Comparison of ENCODE assay signal across 8 cellular contexts in the genomic region with DNA sequence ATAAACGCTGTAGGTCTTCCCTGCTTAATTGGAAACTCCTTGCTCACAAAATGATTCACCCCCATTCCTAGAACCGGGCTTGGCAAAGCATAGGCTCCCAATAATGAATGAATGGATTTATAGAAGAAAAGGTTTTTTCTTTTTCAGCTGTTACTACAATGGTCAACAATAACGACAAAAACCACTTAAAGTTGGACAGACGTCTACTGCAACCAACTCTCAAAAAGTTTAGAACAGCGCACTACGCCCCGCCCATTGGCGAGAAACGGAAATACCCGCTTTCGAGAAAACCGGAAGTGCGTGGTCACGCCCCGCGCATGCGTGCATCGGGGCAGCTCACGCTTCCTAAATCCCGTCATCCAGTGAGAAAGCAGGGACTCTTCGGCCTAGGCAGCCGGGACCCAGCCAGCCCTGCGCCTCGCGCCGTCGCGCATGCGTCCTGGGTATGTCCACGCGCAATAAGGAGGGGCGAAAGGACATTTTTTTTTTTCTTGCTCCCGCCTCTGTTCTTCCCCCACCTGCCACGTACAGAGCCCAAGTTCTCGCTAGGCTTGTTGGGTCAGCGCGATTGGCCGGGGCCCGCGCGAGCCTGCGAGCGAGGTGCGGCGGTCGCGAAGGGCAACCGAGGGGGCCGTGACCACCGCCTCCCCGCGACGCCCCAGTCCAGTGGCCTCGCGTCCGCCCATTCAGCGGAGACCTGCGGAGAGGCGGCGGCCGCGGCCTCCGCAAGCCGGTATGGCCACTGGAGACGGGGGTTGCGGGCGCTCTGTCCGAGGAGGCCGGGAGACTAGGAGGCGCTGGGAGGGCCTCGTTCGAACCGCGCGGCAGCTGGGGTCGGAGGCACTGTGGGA. TPM values are rescaled to one million over a fixed set of nuclear protein-coding genes. Genes with fewer than 3 reads are reported as not detected.
DNase-seq lines count a peak whose midpoint lies in the region; ATAC-seq and TF ChIP-seq lines count a peak whose summit lies in the region.

A gene (plus strand): TSS at position 506 of the 851 bp plus-strand sequence. CDS start 4,192 bp downstream, outside the sequence.

- peak within 1 kb of the TSS; percentile 71 for H2AFZ ChIP-seq in KMS-11 (ENCODE audit: low read depth)

- peak within 1 kb of the TSS; percentile 90 for H3K4me2 ChIP-seq in KMS-11

- H3K9ac ChIP-seq in KMS-11 = peak within 1 kb of the TSS; percentile 92
- peak within 1 kb of the TSS; percentile 81 for H3K9ac ChIP-seq in mucosa of stomach (ENCODE audit: low read length)

- H3K36me3 ChIP-seq in KMS-11 (ENCODE audit: insufficient read depth) (no peaks in the 10 kb centered on the region; the same call in 1 of the 2 replicates), Peyer's patch (peaks cover 0 to 8% (median 0%) of the 10 kb centered on the region in 3 donors), esophagus (ENCODE audit: control insufficient read depth in 2 of 2, insufficient read depth in 2 of 2, low read length in 1 of 2) (no peaks in the 10 kb centered on the region), mucosa of stomach (ENCODE audit: control insufficient read depth, insufficient read depth, low read length) (no peaks in the 10 kb centered on the region)

- peak; percentile 90 for DNase-seq in DMS53 treated with DMSO at 0.1 percent for 48 hours (lab: John Stamatoyannopoulos, UW; ENCODE audit: unreplicated experiment)
- peak; percentile 93 to 99 (median 99) for DNase-seq in Peyer's patch
- peak; percentile 98 to 99 for DNase-seq in activated T-cell treated with anti-CD3 and anti-CD28 coated beads, Interleukin-2, amount 50 U/mL, for 48 hours
- DNase-seq in stimulated activated CD8-positive, alpha-beta memory T cell treated with anti-CD3 and anti-CD28 coated beads, Interleukin-7, amount 100 ng/mL, for 1 hour (ENCODE audit: low read depth in 2 of 2) = peak; percentile 94

- TF ChIP-seq CTCF in KMS-11 (conservative IDR thresholded peaks at IDR 0.05; ENCODE audit: low read depth, low read length) = no peak
- peak in 1 of 6 experiments; percentile 10 for TF ChIP-seq CTCF in Peyer's patch (IDR thresholded peaks at IDR 0.05)

- 1% methylated on average over 58 to 76 of the region's 76 CpGs for WGBS in esophagus, 2 donors

- H3K4me1 ChIP-seq in KMS-11 (ENCODE audit: low read depth, poor library complexity, severe bottlenecking) (peaks cover 27% of the 10 kb centered on the region), Peyer's patch (peaks cover 0 to 22% (median 0%) of the 10 kb centered on the region in 4 donors), esophagus (ENCODE audit: control insufficient read depth in 2 of 2, insufficient read depth in 2 of 2, low read length in 1 of 2) (no peaks in the 10 kb centered on the region), mucosa of stomach (ENCODE audit: control insufficient read depth, insufficient read depth, low read length) (no peaks in the 10 kb centered on the region)

- TF ChIP-seq POLR2A in Peyer's patch (IDR thresholded peaks at IDR 0.05) = peak; percentile 82 to 92

- H3K27ac ChIP-seq in KMS-11 (peak within 1 kb of the TSS; percentile 92), Peyer's patch (peak within 1 kb of the TSS; percentile 89 to 99 (median 94)), esophagus (ENCODE audit: low read depth in 2 of 2, low read length in 1 of 2) (peak within 1 kb of the TSS; percentile 99)

- H3K27me3 ChIP-seq in KMS-11 (ENCODE audit: insufficient read depth, low read depth) (no peaks in the 10 kb centered on the region), Peyer's patch (no peaks in the 10 kb centered on the region), esophagus (ENCODE audit: control insufficient read depth in 1 of 2, insufficient read depth in 2 of 2, low read length in 2 of 2) (no peaks in the 10 kb centered on the region), mucosa of stomach (ENCODE audit: control insufficient read depth, insufficient read depth, low read length) (peaks cover 6% of the 10 kb centered on the region)

- H3K4me3 ChIP-seq in KMS-11 (IDR thresholded peaks at IDR 0.05; ENCODE audit: insufficient read depth, low read depth, low read length) (peak within 1 kb of the TSS; percentile 70), Peyer's patch (peak within 1 kb of the TSS; percentile 82 to 92 (median 86)), esophagus (ENCODE audit: low read depth in 1 of 2, low read length in 2 of 2) (peak within 1 kb of the TSS; percentile 97 to 98), mucosa of stomach (ENCODE audit: low read length) (peak within 1 kb of the TSS; percentile 75)

- no peaks in the 10 kb centered on the region for H4K20me1 ChIP-seq in KMS-11 (ENCODE audit: insufficient read depth)

- peaks cover 43% of the 10 kb centered on the region for H3K79me2 ChIP-seq in KMS-11 (ENCODE audit: insufficient read depth, low read depth)

- ATAC-seq in GM21737 (IDR thresholded peaks at IDR 0.05; ENCODE audit: unreplicated experiment) = peak; percentile 95

- H3K9me3 ChIP-seq in Peyer's patch = no peaks in the 10 kb centered on the region
- H3K9me3 ChIP-seq in esophagus (ENCODE audit: control insufficient read depth in 2 of 2, insufficient read depth in 1 of 2, low read depth in 1 of 2, low read length in 1 of 2) = no peaks in the 10 kb centered on the region
- no peaks in the 10 kb centered on the region for H3K9me3 ChIP-seq in mucosa of stomach (ENCODE audit: control insufficient read depth, low read length)

RNA-seq across cellular contexts. Expression of the gene that starts here (rescaled TPM):
- 100 to 1,000 TPM in 3 of 4 donors, 10 to 100 TPM in 1; 75.1 to 188 (median 141) TPM for total RNA-seq in Peyer's patch
- polyA plus RNA-seq in esophagus = 10 to 100 TPM; 67.0 to 74.3 TPM

Comparison
In these comparisons a context has a peak if more than half of its experiments do, and no peak if none do; other contexts are left out.
1. Peak in every context shown above with its lines: DNase-seq, ATAC-seq, H3K4me3 ChIP-seq and H3K27ac ChIP-seq.